Comparison of ENCODE assay signal across 1 cellular context in the genomic region with DNA sequence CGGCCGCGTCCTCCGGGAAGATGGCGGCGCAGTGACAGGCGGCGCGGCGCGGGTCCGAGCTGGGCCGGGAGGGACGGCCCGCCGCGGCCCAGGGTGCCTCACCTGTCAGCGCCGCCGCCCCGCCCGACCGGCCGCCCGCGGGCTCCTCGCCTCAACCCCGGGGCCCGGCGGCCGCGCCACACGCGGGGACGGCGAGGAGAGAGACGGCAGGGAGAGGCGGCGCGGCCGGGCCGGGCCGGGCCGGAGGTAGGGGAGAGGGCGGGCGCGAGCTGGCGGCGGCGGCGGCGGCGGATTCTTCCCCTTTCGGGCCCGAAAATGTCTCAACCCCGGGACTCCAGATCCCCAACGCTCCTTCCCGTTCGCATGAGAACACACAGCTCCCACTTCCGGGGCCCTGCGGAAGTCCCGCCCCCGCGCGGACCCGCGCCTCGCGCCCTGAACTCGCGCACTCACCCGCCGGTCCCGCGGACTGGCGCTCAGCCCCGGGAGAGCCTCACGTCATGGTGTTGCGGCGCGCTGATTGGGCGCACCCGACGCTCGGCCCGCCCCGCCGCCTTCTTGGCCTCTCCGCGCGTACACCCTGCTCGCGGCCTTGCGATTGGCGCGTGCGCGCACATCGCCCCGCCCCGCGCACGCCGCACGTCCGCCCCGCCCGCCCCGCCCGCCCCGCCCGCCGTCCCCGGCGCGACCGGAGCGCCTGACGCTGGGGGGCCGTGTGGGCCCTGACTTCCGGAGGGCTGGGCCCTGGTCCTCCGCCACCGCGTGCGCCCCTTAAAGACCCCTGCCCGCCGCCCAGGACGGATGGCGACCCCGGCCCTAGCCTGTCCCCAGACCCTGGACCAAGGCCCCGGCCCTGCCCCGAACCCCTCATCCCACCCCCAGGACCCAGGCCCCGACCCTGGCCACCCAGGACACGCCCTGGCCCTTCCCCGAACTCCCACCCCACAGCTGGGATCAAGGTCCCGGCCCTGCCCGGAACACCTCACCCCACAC.
TF ChIP-seq lines count a peak whose summit lies in the region.

A gene (minus strand): TSS at position 380 of the 993 bp plus-strand sequence. CDS start 45,984 bp downstream, outside the sequence.

TF ChIP-seq in HepG2, 621 proteins besides CTCF, POLR2A, EP300 and RAD21 (continued from another document and continues in another):
- TF ChIP-seq, protein P1, sequence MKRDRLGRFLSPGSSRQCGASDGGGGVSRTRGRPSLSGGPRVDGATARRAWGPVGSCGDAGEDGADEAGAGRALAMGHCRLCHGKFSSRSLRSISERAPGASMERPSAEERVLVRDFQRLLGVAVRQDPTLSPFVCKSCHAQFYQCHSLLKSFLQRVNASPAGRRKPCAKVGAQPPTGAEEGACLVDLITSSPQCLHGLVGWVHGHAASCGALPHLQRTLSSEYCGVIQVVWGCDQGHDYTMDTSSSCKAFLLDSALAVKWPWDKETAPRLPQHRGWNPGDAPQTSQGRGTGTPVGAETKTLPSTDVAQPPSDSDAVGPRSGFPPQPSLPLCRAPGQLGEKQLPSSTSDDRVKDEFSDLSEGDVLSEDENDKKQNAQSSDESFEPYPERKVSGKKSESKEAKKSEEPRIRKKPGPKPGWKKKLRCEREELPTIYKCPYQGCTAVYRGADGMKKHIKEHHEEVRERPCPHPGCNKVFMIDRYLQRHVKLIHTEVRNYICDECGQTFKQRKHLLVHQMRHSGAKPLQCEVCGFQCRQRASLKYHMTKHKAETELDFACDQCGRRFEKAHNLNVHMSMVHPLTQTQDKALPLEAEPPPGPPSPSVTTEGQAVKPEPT (CRISPR knock-in tag; IDR thresholded peaks at IDR 0.05; ENCODE audit: low read depth): no peak
- TF ChIP-seq NFIC (IDR thresholded peaks at IDR 0.05; ENCODE audit: low read length) (no peak), TBX2 (CRISPR knock-in tag; IDR thresholded peaks at IDR 0.05; ENCODE audit: borderline replicate concordance) (no peak), NONO (IDR thresholded peaks at IDR 0.05) (no peak), NONO (CRISPR knock-in tag; conservative IDR thresholded peaks at IDR 0.05) (no peak), ZNF788 (CRISPR knock-in tag; IDR thresholded peaks at IDR 0.05; ENCODE audit: borderline replicate concordance) (no peak), ZNF432 (CRISPR knock-in tag; IDR thresholded peaks at IDR 0.05; ENCODE audit: borderline replicate concordance) (no peak), SOX6 (IDR thresholded peaks at IDR 0.05) (no peak), SOX6 (CRISPR knock-in tag; IDR thresholded peaks at IDR 0.05) (no peak), NR2F1 (CRISPR knock-in tag; IDR thresholded peaks at IDR 0.05) (no peak), ZSCAN30 (CRISPR knock-in tag; IDR thresholded peaks at IDR 0.05) (no peak), GLI4 (CRISPR knock-in tag; IDR thresholded peaks at IDR 0.05; ENCODE audit: borderline replicate concordance) (no peak), HNRNPUL1 (IDR thresholded peaks at IDR 0.05; ENCODE audit: low read depth, low read length) (no peak), ZNF484 (CRISPR knock-in tag; IDR thresholded peaks at IDR 0.05; ENCODE audit: borderline replicate concordance, low read depth) (no peak), ZMAT3 (CRISPR knock-in tag; conservative IDR thresholded peaks at IDR 0.05) (0 out of 2 replicates have a peak, but pooled peaks have one; percentile 26), ZNF780A (CRISPR knock-in tag; IDR thresholded peaks at IDR 0.05) (no peak), NBN (conservative IDR thresholded peaks at IDR 0.05) (no peak), ZNF550 (CRISPR knock-in tag; IDR thresholded peaks at IDR 0.05; ENCODE audit: borderline replicate concordance) (no peak), NR3C1 (CRISPR knock-in tag; IDR thresholded peaks at IDR 0.05) (no peak), ZBTB3 (CRISPR knock-in tag; IDR thresholded peaks at IDR 0.05; ENCODE audit: borderline replicate concordance, low read depth) (no peak), ZNF552 (CRISPR knock-in tag; IDR thresholded peaks at IDR 0.05; ENCODE audit: borderline replicate concordance) (no peak), ZNF430 (CRISPR knock-in tag; IDR thresholded peaks at IDR 0.05) (0 out of 2 replicates have a peak, but pooled peaks have one; percentile 55), CCDC6 (CRISPR knock-in tag; IDR thresholded peaks at IDR 0.05) (no peak), ZNF17 (CRISPR knock-in tag; IDR thresholded peaks at IDR 0.05) (no peak), RXRA (CRISPR knock-in tag; IDR thresholded peaks at IDR 0.05) (no peak), SMARCE1 (IDR thresholded peaks at IDR 0.05; ENCODE audit: borderline replicate concordance) (no peak), MAFF (IDR thresholded peaks at IDR 0.05; ENCODE audit: low read depth, low read length) (no peak), CCAR2 (optimal IDR thresholded peaks at IDR 0.05; ENCODE audit: low read depth, low read length) (no peak), SOX5 (CRISPR knock-in tag; IDR thresholded peaks at IDR 0.05; ENCODE audit: borderline replicate concordance) (no peak), GATAD1 (CRISPR knock-in tag; IDR thresholded peaks at IDR 0.05) (peak; percentile 83), MEF2D (CRISPR knock-in tag; IDR thresholded peaks at IDR 0.05) (no peak; the same call in 1 of the 2 replicates), ZNF558 (CRISPR knock-in tag; IDR thresholded peaks at IDR 0.05; ENCODE audit: borderline replicate concordance) (no peak), MAF1 (CRISPR knock-in tag; IDR thresholded peaks at IDR 0.05; ENCODE audit: borderline replicate concordance) (no peak), GATA4 (IDR thresholded peaks at IDR 0.05; ENCODE audit: borderline replicate concordance, low read depth) (no peak), ZBTB20 (CRISPR knock-in tag; IDR thresholded peaks at IDR 0.05; ENCODE audit: borderline replicate concordance, low read depth) (no peak), SPEN (CRISPR knock-in tag; IDR thresholded peaks at IDR 0.05; ENCODE audit: low read depth) (peak; percentile 70), CENPX (CRISPR knock-in tag; IDR thresholded peaks at IDR 0.05) (no peak), ZNF644 (CRISPR knock-in tag; IDR thresholded peaks at IDR 0.05; ENCODE audit: low read depth) (no peak), MAFG (CRISPR knock-in tag; IDR thresholded peaks at IDR 0.05) (no peak), TBX3 (IDR thresholded peaks at IDR 0.05; ENCODE audit: borderline replicate concordance) (no peak), ZBTB8A (CRISPR knock-in tag; IDR thresholded peaks at IDR 0.05; ENCODE audit: borderline replicate concordance, low read depth) (no peak), KDM2A (CRISPR knock-in tag; IDR thresholded peaks at IDR 0.05; ENCODE audit: borderline replicate concordance, low read depth) (peak; percentile 55; the same call in 1 of the 2 replicates), MXI1 (IDR thresholded peaks at IDR 0.05; ENCODE audit: borderline replicate concordance, low read depth, low read length) (peak; percentile 54; the same call in 1 of the 3 replicates), ZNF589 (CRISPR knock-in tag; conservative IDR thresholded peaks at IDR 0.05) (no peak), SNRNP70 (IDR thresholded peaks at IDR 0.05; ENCODE audit: low read depth, low read length) (no peak), ZNF616 (CRISPR knock-in tag; IDR thresholded peaks at IDR 0.05; ENCODE audit: low read depth) (no peak), ZMYM2 (CRISPR knock-in tag; IDR thresholded peaks at IDR 0.05) (no peak), ISX (CRISPR knock-in tag; conservative IDR thresholded peaks at IDR 0.05) (no peak)
- TF ChIP-seq, protein P2, sequence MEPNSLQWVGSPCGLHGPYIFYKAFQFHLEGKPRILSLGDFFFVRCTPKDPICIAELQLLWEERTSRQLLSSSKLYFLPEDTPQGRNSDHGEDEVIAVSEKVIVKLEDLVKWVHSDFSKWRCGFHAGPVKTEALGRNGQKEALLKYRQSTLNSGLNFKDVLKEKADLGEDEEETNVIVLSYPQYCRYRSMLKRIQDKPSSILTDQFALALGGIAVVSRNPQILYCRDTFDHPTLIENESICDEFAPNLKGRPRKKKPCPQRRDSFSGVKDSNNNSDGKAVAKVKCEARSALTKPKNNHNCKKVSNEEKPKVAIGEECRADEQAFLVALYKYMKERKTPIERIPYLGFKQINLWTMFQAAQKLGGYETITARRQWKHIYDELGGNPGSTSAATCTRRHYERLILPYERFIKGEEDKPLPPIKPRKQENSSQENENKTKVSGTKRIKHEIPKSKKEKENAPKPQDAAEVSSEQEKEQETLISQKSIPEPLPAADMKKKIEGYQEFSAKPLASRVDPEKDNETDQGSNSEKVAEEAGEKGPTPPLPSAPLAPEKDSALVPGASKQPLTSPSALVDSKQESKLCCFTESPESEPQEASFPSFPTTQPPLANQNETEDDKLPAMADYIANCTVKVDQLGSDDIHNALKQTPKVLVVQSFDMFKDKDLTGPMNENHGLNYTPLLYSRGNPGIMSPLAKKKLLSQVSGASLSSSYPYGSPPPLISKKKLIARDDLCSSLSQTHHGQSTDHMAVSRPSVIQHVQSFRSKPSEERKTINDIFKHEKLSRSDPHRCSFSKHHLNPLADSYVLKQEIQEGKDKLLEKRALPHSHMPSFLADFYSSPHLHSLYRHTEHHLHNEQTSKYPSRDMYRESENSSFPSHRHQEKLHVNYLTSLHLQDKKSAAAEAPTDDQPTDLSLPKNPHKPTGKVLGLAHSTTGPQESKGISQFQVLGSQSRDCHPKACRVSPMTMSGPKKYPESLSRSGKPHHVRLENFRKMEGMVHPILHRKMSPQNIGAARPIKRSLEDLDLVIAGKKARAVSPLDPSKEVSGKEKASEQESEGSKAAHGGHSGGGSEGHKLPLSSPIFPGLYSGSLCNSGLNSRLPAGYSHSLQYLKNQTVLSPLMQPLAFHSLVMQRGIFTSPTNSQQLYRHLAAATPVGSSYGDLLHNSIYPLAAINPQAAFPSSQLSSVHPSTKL (CRISPR knock-in tag; IDR thresholded peaks at IDR 0.05): no peak
- TF ChIP-seq, protein P3, sequence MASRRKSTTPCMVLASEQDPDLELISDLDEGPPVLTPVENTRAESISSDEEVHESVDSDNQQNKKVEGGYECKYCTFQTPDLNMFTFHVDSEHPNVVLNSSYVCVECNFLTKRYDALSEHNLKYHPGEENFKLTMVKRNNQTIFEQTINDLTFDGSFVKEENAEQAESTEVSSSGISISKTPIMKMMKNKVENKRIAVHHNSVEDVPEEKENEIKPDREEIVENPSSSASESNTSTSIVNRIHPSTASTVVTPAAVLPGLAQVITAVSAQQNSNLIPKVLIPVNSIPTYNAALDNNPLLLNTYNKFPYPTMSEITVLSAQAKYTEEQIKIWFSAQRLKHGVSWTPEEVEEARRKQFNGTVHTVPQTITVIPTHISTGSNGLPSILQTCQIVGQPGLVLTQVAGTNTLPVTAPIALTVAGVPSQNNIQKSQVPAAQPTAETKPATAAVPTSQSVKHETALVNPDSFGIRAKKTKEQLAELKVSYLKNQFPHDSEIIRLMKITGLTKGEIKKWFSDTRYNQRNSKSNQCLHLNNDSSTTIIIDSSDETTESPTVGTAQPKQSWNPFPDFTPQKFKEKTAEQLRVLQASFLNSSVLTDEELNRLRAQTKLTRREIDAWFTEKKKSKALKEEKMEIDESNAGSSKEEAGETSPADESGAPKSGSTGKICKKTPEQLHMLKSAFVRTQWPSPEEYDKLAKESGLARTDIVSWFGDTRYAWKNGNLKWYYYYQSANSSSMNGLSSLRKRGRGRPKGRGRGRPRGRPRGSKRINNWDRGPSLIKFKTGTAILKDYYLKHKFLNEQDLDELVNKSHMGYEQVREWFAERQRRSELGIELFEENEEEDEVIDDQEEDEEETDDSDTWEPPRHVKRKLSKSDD (CRISPR knock-in tag; IDR thresholded peaks at IDR 0.05; ENCODE audit: low read depth): no peak
- TF ChIP-seq, protein P4, sequence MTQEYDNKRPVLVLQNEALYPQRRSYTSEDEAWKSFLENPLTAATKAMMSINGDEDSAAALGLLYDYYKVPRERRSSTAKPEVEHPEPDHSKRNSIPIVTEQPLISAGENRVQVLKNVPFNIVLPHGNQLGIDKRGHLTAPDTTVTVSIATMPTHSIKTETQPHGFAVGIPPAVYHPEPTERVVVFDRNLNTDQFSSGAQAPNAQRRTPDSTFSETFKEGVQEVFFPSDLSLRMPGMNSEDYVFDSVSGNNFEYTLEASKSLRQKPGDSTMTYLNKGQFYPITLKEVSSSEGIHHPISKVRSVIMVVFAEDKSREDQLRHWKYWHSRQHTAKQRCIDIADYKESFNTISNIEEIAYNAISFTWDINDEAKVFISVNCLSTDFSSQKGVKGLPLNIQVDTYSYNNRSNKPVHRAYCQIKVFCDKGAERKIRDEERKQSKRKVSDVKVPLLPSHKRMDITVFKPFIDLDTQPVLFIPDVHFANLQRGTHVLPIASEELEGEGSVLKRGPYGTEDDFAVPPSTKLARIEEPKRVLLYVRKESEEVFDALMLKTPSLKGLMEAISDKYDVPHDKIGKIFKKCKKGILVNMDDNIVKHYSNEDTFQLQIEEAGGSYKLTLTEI (CRISPR knock-in tag; conservative IDR thresholded peaks at IDR 0.05): no peak
- TF ChIP-seq, protein P5, sequence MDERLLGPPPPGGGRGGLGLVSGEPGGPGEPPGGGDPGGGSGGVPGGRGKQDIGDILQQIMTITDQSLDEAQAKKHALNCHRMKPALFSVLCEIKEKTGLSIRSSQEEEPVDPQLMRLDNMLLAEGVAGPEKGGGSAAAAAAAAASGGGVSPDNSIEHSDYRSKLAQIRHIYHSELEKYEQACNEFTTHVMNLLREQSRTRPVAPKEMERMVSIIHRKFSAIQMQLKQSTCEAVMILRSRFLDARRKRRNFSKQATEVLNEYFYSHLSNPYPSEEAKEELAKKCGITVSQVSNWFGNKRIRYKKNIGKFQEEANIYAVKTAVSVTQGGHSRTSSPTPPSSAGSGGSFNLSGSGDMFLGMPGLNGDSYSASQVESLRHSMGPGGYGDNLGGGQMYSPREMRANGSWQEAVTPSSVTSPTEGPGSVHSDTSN (CRISPR knock-in tag; IDR thresholded peaks at IDR 0.05): no peak
- TF ChIP-seq, protein P6, sequence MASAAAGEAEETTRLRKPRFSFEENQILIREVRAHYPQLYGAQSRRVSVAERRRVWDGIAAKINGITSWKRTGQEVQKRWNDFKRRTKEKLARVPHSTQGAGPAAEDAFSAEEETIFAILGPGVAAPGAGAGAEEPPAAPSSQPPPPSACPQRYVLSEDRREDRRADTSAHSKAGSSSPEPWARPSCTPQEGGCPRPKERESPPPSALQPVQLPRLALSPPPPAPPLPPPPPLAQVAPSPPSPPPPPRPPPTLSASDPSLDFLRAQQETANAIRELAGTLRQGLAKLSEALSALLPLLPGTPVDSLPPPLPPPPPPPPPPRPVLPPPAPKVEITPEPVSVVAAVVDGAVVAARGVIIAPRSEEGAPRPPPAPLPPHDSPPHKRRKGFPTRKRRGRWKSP (CRISPR knock-in tag; IDR thresholded peaks at IDR 0.05): no peak; the same call in 1 of the 2 replicates
- TF ChIP-seq, protein P7, sequence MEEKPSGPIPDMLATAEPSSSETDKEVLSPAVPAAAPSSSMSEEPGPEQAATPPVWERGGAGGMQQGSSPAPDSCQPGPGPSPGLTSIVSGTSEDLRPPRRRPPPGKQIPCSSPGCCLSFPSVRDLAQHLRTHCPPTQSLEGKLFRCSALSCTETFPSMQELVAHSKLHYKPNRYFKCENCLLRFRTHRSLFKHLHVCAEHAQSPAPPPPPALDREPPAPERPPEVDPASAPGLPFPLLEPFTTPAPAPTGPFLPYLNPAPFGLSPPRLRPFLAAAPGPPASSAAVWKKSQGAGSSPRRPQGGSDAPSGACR (CRISPR knock-in tag; IDR thresholded peaks at IDR 0.05): no peak
- TF ChIP-seq, protein P8, sequence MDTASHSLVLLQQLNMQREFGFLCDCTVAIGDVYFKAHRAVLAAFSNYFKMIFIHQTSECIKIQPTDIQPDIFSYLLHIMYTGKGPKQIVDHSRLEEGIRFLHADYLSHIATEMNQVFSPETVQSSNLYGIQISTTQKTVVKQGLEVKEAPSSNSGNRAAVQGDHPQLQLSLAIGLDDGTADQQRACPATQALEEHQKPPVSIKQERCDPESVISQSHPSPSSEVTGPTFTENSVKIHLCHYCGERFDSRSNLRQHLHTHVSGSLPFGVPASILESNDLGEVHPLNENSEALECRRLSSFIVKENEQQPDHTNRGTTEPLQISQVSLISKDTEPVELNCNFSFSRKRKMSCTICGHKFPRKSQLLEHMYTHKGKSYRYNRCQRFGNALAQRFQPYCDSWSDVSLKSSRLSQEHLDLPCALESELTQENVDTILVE (CRISPR knock-in tag; IDR thresholded peaks at IDR 0.05): peak; percentile 77; the same call in 1 of the 2 replicates
